ENCODE assay signal across 8 cellular contexts in genomic region chr4:24472514-24473308, GRCh38.
DNase-seq lines count a peak whose midpoint lies in the region; ATAC-seq and TF ChIP-seq lines count a peak whose summit lies in the region.

No MANE protein-coding gene starts in this region.

- H3K4me3 ChIP-seq in Peyer's patch (peak overlapping the region; percentile 27 to 67 (median 58)), neural cell (ENCODE audit: low read length) (peak overlapping the region; percentile 86), thymus (ENCODE audit: low read length) (peak overlapping the region; percentile 48)

- WGBS in thymus, result under 1% methylated on average over 93 of the region's 93 CpGs

- no peak for TF ChIP-seq POLR2A in Peyer's patch (IDR thresholded peaks at IDR 0.05)

- peaks cover 40% of the 10 kb centered on the region for H3K27me3 Mint-ChIP-seq in Calu3 (ENCODE audit: unreplicated experiment)

- no peaks in the 10 kb centered on the region for H3K9me3 ChIP-seq in Peyer's patch
- H3K9me3 ChIP-seq in neural cell (ENCODE audit: low read length), result no peaks in the 10 kb centered on the region
- H3K9me3 ChIP-seq in thymus (ENCODE audit: control insufficient read depth), result peaks cover 2% of the 10 kb centered on the region

- no peak overlapping the region for H3K27ac Mint-ChIP-seq in Calu3 (ENCODE audit: unreplicated experiment)

- peak; percentile 76 for TF ChIP-seq CTCF in Calu3 (IDR thresholded peaks at IDR 0.05; ENCODE audit: unreplicated experiment)
- peak in 5 of 6 experiments; percentile 13 to 56 (median 47) for TF ChIP-seq CTCF in Peyer's patch (IDR thresholded peaks at IDR 0.05)
- peak; percentile 64 for TF ChIP-seq CTCF in foreskin keratinocyte (conservative IDR thresholded peaks at IDR 0.05)
- TF ChIP-seq CTCF in neural cell (IDR thresholded peaks at IDR 0.05; ENCODE audit: poor library complexity, severe bottlenecking), result peak; percentile 85

- no peaks in the 10 kb centered on the region for H3K9me3 Mint-ChIP-seq in Calu3 (ENCODE audit: low read depth, unreplicated experiment)

- intact Hi-C loops in Calu3 (cut with micrococcal nuclease; ENCODE audit: unreplicated experiment), result loop anchor here (5.0 to 10.0 kb wide), 2 partner anchors 515 to 682 kb away; no protein-coding TSS in a partner anchor

- peaks cover 8% of the 10 kb centered on the region for H3F3A ChIP-seq in neural cell (ENCODE audit: insufficient read depth, low read length, poor library complexity, severe bottlenecking)

- CTCF ChIA-PET in Calu3 (lab: Charles Lee), result interaction anchor here (0.6 to 1.3 kb wide), 8 partner anchors 46 to 827 kb away, joined by 3 to 5 read pairs (median 3); partner anchors contain the start of gene DHX15

- H3K4me2 ChIP-seq in neural cell (ENCODE audit: low read length), result peak overlapping the region; percentile 60

- DNase-seq in Calu3 (peak; percentile 76), HuH-7.5 (ENCODE audit: low spot score) (peak; percentile 98), Peyer's patch (peak; percentile 44 to 82 (median 76)), activated gamma-delta T cell treated with Interleukin-2 at 50 U/mL for 16 hours (peak; percentile 37), foreskin keratinocyte (peak; percentile 43 to 69)

- H3K9ac ChIP-seq in neural cell (ENCODE audit: low read length), result peak overlapping the region; percentile 60

- H3K36me3 ChIP-seq in Peyer's patch (no peaks in the 10 kb centered on the region), neural cell (ENCODE audit: insufficient read depth, low read length) (no peaks in the 10 kb centered on the region), thymus (ENCODE audit: control insufficient read depth, insufficient read depth) (no peaks in the 10 kb centered on the region)

- peak; percentile 62 for TF ChIP-seq RAD21 in neural cell (conservative IDR thresholded peaks at IDR 0.05)

- peak overlapping the region in 2 of 4 donors; percentile 72 to 74 for H3K27ac ChIP-seq in Peyer's patch
- H3K27ac ChIP-seq in foreskin keratinocyte, result no peak overlapping the region
- peak overlapping the region; percentile 39 for H3K27ac ChIP-seq in neural cell (ENCODE audit: low read length)
- H3K27ac ChIP-seq in thymus (ENCODE audit: low read depth), result peak overlapping the region; percentile 54

- H3K36me3 Mint-ChIP-seq in Calu3 (ENCODE audit: insufficient read depth, unreplicated experiment), result peaks cover 30% of the 10 kb centered on the region

- TF ChIP-seq EP300 in neural cell (conservative IDR thresholded peaks at IDR 0.05; ENCODE audit: poor library complexity, severe bottlenecking), result peak; percentile 80

- H3K79me2 ChIP-seq in neural cell (replicated peaks; ENCODE audit: insufficient read depth, low read length), result no peaks in the 10 kb centered on the region

- H3K9me2 ChIP-seq in neural cell (ENCODE audit: insufficient read depth, low read length), result no peaks in the 10 kb centered on the region

- H3K4me1 Mint-ChIP-seq in Calu3 (ENCODE audit: low read depth, unreplicated experiment), result peaks cover 20% of the 10 kb centered on the region

- H4K20me1 ChIP-seq in neural cell (ENCODE audit: insufficient read depth), result no peaks in the 10 kb centered on the region

- ATAC-seq in GM21526 (IDR thresholded peaks at IDR 0.05; ENCODE audit: low FRiP score, unreplicated experiment) (peak; percentile 65), foreskin keratinocyte (peak; percentile 68)

- BruUV-seq in Calu3 (replicated peaks; lab: Mats Ljungman, UMichigan), result no TSS peak

- H3K27me3 ChIP-seq in Peyer's patch (peaks cover 0 to 5% of the 10 kb centered on the region in 2 donors), foreskin keratinocyte (peaks cover 59% of the 10 kb centered on the region), neural cell (ENCODE audit: insufficient read depth, low read depth, low read length) (peaks cover 29% of the 10 kb centered on the region), thymus (ENCODE audit: control insufficient read depth, insufficient read depth) (peaks cover 54% of the 10 kb centered on the region)

- peaks cover 0 to 39% (median 24%) of the 10 kb centered on the region in 4 donors for H3K4me1 ChIP-seq in Peyer's patch
- H3K4me1 ChIP-seq in foreskin keratinocyte, result no peaks in the 10 kb centered on the region
- H3K4me1 ChIP-seq in thymus (ENCODE audit: control insufficient read depth, insufficient read depth, low read length), result peaks cover 5% of the 10 kb centered on the region

- peak overlapping the region; percentile 67 for H2AFZ ChIP-seq in neural cell (ENCODE audit: low read depth, low read length)

- H3K4me3 Mint-ChIP-seq in Calu3 (ENCODE audit: low read depth, unreplicated experiment), result peak overlapping the region; percentile 92

TF ChIP-seq in neural cell, 6 proteins besides CTCF, POLR2A, EP300 and RAD21:
- peak; percentile 83 for TF ChIP-seq POLR2AphosphoS5 (IDR thresholded peaks at IDR 0.05)
- no peak for TF ChIP-seq EZH2 (IDR thresholded peaks at IDR 0.05; ENCODE audit: borderline replicate concordance, insufficient read depth, low read length, poor library complexity, severe bottlenecking)
- TF ChIP-seq MXI1 (conservative IDR thresholded peaks at IDR 0.05; ENCODE audit: poor library complexity, severe bottlenecking), result peak; percentile 85
- TF ChIP-seq REST (IDR thresholded peaks at IDR 0.05; ENCODE audit: borderline replicate concordance), result peak; percentile 45
- peak; percentile 68 for TF ChIP-seq SMC3 (conservative IDR thresholded peaks at IDR 0.05; ENCODE audit: poor library complexity)
- no peak for TF ChIP-seq TAF1 (IDR thresholded peaks at IDR 0.05; ENCODE audit: low read depth)

Comparison
In these comparisons a context has a peak if more than half of its experiments do, and no peak if none do; other contexts are left out.
1. DNase-seq: peak in every context shown above with its lines; median percentile 98 in HuH-7.5; 76 in Calu3; 76 in Peyer's patch; 56 in foreskin keratinocyte; 37 in activated gamma-delta T cell treated with Interleukin-2 at 50 U/mL for 16 hours.